ENCODE assay signal across 7 cellular contexts in the genomic region with DNA sequence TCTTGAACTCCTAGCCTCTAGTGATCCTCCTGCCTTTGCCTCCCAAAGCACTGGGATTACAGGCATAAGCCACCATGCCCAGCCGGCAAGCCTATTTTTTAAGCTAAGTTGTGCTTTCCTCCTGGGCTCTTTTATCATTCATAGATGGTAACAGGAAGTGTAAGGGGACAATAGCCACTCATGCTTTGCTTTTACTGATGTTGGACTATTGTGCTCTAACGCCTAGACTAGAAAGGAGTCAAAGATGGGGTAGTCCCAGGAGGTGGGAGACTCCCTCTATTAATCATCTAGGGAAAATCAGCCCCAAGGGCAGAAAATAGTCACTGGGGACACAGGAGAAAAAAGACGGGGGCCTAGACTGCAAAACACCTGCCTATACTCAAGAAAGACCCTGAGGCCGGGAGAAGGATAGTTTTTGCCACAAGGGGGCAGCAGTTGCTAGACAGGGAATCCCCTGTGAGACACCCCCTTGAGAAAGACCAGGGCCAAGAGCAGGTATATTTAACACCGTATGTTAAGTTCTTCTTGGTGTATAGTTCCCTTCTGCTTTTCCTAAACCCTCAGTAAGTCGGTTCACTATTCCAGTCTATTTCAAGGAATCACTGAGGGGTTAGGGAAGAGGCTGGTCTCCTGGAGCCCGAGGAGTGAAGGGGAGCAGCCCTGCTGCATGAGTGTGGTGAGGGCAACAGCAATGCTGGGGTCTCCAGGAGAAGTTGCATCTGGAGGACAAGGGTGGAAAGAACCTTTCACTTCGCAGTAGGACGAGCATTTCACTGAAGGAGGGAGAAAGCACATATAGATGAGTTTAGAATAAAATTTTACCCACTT. TPM values are rescaled to one million over a fixed set of nuclear protein-coding genes. Genes with fewer than 3 reads are reported as not detected.
A peak's percentile ranks its signal among the peaks of the same experiment; 100 is the strongest.
DNase-seq lines count a peak whose midpoint lies in the region; ATAC-seq and TF ChIP-seq lines count a peak whose summit lies in the region.

No MANE protein-coding gene starts in this region.

- no peak overlapping the region for H3K27ac ChIP-seq in SK-N-SH (ENCODE audit: low read depth in 2 of 2, low read length in 1 of 2)

- H3K4me1 ChIP-seq in SK-N-SH (ENCODE audit: control insufficient read depth in 1 of 2, insufficient read depth in 2 of 2, low read depth in 1 of 2, low read length in 1 of 2): no peaks in the 10 kb centered on the region

- CTCF ChIA-PET in GM10248 (lab: Yijun Ruan, JAX) (interaction anchor here (0.7 to 2.6 kb wide), 17 partner anchors 9 to 507 kb away, joined by 3 to 15 read pairs (median 3); no protein-coding TSS in a partner anchor), SK-N-SH (lab: Yijun Ruan, JAX) (interaction anchor here (1.0 to 1.8 kb wide), 7 partner anchors 10 to 102 kb away, joined by 3 to 7 read pairs (median 5); a partner anchor contains a TSS)

- no peak overlapping the region for H2AFZ ChIP-seq in SK-N-SH (ENCODE audit: low read depth)

- no peak for ATAC-seq in HG02973 (IDR thresholded peaks at IDR 0.05; ENCODE audit: unreplicated experiment)

- no peaks in the 10 kb centered on the region for H3K9me3 ChIP-seq in SK-N-SH

- no peak overlapping the region for H3K9ac ChIP-seq in SK-N-SH

- DNase-seq in GM10248 (ENCODE audit: extremely low spot score): peak; percentile 71
- DNase-seq in HPDE6-E6E7 (ENCODE audit: extremely low spot score): peak; percentile 40
- peak; percentile 54 for DNase-seq in SK-N-SH
- peak in 3 of 4 experiments; percentile 20 to 49 (median 29) for DNase-seq in activated naive CD4-positive, alpha-beta T cell (lab: John Stamatoyannopoulos, UW)
- peak; percentile 69 for DNase-seq in iPS DF 4.7 (ENCODE audit: extremely low read depth, low spot score)
- DNase-seq in stimulated activated CD4-positive, alpha-beta T cell treated with anti-CD3 and anti-CD28 coated beads, Interleukin-1b, Interleukin-23, amount 100 ng/mL, for 48 hours: peak; percentile 67

- TF ChIP-seq CTCF in GM10248 (IDR thresholded peaks at IDR 0.05; ENCODE audit: control extremely low read depth, extremely low read depth, low read depth, missing control alignments) (peak; percentile 43), SK-N-SH (IDR thresholded peaks at IDR 0.05) (peak; percentile 71)

- no peaks in the 10 kb centered on the region for H3F3A ChIP-seq in SK-N-SH (replicated peaks; ENCODE audit: insufficient read depth)

- H3K36me3 ChIP-seq in SK-N-SH (replicated peaks in 1 of 2; ENCODE audit: control insufficient read depth in 1 of 2, insufficient read depth in 2 of 2, low read length in 1 of 2): no peaks in the 10 kb centered on the region

- no peak for TF ChIP-seq EP300 in SK-N-SH (IDR thresholded peaks at IDR 0.05; ENCODE audit: borderline replicate concordance in 1 of 2, low read depth in 1 of 2, low read length in 1 of 2)

- H3K9me2 ChIP-seq in SK-N-SH: no peaks in the 10 kb centered on the region

- H3K79me2 ChIP-seq in SK-N-SH (ENCODE audit: insufficient read depth): no peaks in the 10 kb centered on the region

- H3K4me3 ChIP-seq in SK-N-SH (ENCODE audit: low read depth in 2 of 2, low read length in 1 of 2): no peak overlapping the region

- H3K4me2 ChIP-seq in SK-N-SH: no peak overlapping the region

- no peaks in the 10 kb centered on the region for H4K20me1 ChIP-seq in SK-N-SH (ENCODE audit: insufficient read depth)

- TF ChIP-seq RAD21 in SK-N-SH (IDR thresholded peaks at IDR 0.05; ENCODE audit: low read length): peak; percentile 36; the same call in 1 of the 2 replicates

- WGBS in SK-N-SH (ENCODE audit: low lambda C conversion rate): 24% methylated on average over 9 of the region's 9 CpGs

- H3K27me3 ChIP-seq in SK-N-SH (ENCODE audit: insufficient read depth): peaks cover 19% of the 10 kb centered on the region; the same call in 1 of the 2 replicates

- POLR2A ChIA-PET in GM10248 (lab: Yijun Ruan, JAX) (no interaction called here), SK-N-SH (lab: Yijun Ruan, JAX) (no interaction called here)

TF ChIP-seq in SK-N-SH, 30 proteins besides CTCF, POLR2A, EP300 and RAD21:
- TF ChIP-seq GABPA (IDR thresholded peaks at IDR 0.05; ENCODE audit: low read depth) (no peak), SMC3 (IDR thresholded peaks at IDR 0.05; ENCODE audit: low read depth, low read length) (0 out of 2 replicates have a peak, but pooled peaks have one; percentile 7)
- TF ChIP-seq, protein P1, sequence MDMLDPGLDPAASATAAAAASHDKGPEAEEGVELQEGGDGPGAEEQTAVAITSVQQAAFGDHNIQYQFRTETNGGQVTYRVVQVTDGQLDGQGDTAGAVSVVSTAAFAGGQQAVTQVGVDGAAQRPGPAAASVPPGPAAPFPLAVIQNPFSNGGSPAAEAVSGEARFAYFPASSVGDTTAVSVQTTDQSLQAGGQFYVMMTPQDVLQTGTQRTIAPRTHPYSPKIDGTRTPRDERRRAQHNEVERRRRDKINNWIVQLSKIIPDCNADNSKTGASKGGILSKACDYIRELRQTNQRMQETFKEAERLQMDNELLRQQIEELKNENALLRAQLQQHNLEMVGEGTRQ (IDR thresholded peaks at IDR 0.05; ENCODE audit: borderline replicate concordance, low read depth, low read length): no peak

RNA-seq across cellular contexts. Expression of a gene that starts 2.1 kb away (rescaled TPM):
- polyA plus RNA-seq in SK-N-SH (2012; rRNA removed): not detected in 2 replicates
- polyA plus RNA-seq in SK-N-SH (2012; cell fraction: cytosol; rRNA removed): not detected in 2 replicates
- not detected in 2 replicates for polyA plus RNA-seq in SK-N-SH (2012; cell fraction: nucleus; rRNA removed)

RNA-seq across cellular contexts. Expression of a gene that starts 43.0 kb away (rescaled TPM):
- polyA plus RNA-seq in SK-N-SH (2012; rRNA removed): not detected in 2 replicates
- not detected in 2 replicates for polyA plus RNA-seq in SK-N-SH (2012; cell fraction: cytosol; rRNA removed)
- not detected in 2 replicates for polyA plus RNA-seq in SK-N-SH (2012; cell fraction: nucleus; rRNA removed)

RNA-seq across cellular contexts. Expression of a gene that starts 48.1 kb away (rescaled TPM):
- polyA plus RNA-seq in SK-N-SH (2012; rRNA removed): 319 and 387 TPM in 2 replicates
- 392 and 457 TPM in 2 replicates for polyA plus RNA-seq in SK-N-SH (2012; cell fraction: cytosol; rRNA removed)
- polyA plus RNA-seq in SK-N-SH (2012; cell fraction: nucleus; rRNA removed): 156 and 201 TPM in 2 replicates
